In the genomic region with DNA sequence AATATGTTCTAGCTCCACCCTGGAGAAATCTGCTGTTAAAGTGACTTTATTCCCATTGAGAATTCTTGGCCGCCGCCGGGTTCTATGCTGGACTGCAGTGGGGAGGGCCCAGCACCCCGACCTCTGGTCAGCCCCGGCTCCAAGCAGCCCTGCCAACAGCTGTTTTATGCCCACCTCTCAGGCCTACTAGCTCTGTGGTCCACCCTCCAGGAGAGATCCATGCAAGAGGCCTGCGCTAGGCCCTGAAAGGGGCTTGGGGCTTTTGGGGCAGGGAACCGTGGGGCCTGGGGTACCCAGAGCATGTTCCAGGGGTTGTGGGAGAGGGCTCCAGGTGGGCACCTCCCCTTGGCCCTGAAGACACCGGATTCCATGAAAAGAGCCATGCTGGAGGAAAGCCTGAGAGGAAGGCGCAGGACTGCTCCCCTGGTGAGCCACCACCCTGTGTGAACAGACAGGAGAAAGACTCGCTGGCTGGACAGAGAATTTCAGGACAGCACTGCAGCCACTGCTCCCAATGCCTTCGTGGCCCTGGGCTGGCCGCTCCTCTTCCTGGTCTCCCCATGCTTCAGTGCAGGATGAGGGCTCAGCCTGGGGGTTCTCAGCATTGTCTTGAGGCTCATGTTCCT, we compare ENCODE assay signal across 2 cellular contexts.
TF ChIP-seq lines count a peak whose summit lies in the region.

No MANE protein-coding gene starts in this region.

TF ChIP-seq in HepG2, 621 proteins besides CTCF, POLR2A, EP300 and RAD21:
- TF ChIP-seq, protein P1, sequence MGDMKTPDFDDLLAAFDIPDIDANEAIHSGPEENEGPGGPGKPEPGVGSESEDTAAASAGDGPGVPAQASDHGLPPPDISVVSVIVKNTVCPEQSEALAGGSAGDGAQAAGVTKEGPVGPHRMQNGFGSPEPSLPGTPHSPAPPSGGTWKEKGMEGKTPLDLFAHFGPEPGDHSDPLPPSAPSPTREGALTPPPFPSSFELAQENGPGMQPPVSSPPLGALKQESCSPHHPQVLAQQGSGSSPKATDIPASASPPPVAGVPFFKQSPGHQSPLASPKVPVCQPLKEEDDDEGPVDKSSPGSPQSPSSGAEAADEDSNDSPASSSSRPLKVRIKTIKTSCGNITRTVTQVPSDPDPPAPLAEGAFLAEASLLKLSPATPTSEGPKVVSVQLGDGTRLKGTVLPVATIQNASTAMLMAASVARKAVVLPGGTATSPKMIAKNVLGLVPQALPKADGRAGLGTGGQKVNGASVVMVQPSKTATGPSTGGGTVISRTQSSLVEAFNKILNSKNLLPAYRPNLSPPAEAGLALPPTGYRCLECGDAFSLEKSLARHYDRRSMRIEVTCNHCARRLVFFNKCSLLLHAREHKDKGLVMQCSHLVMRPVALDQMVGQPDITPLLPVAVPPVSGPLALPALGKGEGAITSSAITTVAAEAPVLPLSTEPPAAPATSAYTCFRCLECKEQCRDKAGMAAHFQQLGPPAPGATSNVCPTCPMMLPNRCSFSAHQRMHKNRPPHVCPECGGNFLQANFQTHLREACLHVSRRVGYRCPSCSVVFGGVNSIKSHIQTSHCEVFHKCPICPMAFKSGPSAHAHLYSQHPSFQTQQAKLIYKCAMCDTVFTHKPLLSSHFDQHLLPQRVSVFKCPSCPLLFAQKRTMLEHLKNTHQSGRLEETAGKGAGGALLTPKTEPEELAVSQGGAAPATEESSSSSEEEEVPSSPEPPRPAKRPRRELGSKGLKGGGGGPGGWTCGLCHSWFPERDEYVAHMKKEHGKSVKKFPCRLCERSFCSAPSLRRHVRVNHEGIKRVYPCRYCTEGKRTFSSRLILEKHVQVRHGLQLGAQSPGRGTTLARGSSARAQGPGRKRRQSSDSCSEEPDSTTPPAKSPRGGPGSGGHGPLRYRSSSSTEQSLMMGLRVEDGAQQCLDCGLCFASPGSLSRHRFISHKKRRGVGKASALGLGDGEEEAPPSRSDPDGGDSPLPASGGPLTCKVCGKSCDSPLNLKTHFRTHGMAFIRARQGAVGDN (CRISPR knock-in tag; IDR thresholded peaks at IDR 0.05), result peak; percentile 58
- no peak for TF ChIP-seq ZNF674 (CRISPR knock-in tag; IDR thresholded peaks at IDR 0.05; ENCODE audit: low read depth)
- peak; percentile 54; the same call in 1 of the 2 replicates for TF ChIP-seq ZBTB38 (CRISPR knock-in tag; IDR thresholded peaks at IDR 0.05)
- 0 out of 2 replicates have a peak, but pooled peaks have one; percentile 18 for TF ChIP-seq ZNF768 (CRISPR knock-in tag; IDR thresholded peaks at IDR 0.05)
- peak; percentile 26; the same call in 1 of the 2 replicates for TF ChIP-seq MTA1 (CRISPR knock-in tag; IDR thresholded peaks at IDR 0.05; ENCODE audit: borderline replicate concordance)
- TF ChIP-seq KDM1A (CRISPR knock-in tag; IDR thresholded peaks at IDR 0.05), result no peak
- TF ChIP-seq ZFAT (CRISPR knock-in tag; conservative IDR thresholded peaks at IDR 0.05), result no peak
- TF ChIP-seq, protein P2, sequence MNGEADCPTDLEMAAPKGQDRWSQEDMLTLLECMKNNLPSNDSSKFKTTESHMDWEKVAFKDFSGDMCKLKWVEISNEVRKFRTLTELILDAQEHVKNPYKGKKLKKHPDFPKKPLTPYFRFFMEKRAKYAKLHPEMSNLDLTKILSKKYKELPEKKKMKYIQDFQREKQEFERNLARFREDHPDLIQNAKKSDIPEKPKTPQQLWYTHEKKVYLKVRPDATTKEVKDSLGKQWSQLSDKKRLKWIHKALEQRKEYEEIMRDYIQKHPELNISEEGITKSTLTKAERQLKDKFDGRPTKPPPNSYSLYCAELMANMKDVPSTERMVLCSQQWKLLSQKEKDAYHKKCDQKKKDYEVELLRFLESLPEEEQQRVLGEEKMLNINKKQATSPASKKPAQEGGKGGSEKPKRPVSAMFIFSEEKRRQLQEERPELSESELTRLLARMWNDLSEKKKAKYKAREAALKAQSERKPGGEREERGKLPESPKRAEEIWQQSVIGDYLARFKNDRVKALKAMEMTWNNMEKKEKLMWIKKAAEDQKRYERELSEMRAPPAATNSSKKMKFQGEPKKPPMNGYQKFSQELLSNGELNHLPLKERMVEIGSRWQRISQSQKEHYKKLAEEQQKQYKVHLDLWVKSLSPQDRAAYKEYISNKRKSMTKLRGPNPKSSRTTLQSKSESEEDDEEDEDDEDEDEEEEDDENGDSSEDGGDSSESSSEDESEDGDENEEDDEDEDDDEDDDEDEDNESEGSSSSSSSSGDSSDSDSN (CRISPR knock-in tag; IDR thresholded peaks at IDR 0.05), result no peak
- peak; percentile 35; the same call in 1 of the 2 replicates for TF ChIP-seq ZFY (CRISPR knock-in tag; IDR thresholded peaks at IDR 0.05)
- TF ChIP-seq, protein P3, sequence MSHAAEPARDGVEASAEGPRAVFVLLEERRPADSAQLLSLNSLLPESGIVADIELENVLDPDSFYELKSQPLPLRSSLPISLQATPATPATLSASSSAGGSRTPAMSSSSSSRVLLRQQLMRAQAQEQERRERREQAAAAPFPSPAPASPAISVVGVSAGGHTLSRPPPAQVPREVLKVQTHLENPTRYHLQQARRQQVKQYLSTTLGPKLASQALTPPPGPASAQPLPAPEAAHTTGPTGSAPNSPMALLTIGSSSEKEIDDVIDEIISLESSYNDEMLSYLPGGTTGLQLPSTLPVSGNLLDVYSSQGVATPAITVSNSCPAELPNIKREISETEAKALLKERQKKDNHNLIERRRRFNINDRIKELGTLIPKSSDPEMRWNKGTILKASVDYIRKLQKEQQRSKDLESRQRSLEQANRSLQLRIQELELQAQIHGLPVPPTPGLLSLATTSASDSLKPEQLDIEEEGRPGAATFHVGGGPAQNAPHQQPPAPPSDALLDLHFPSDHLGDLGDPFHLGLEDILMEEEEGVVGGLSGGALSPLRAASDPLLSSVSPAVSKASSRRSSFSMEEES (CRISPR knock-in tag; IDR thresholded peaks at IDR 0.05), result no peak
- TF ChIP-seq ZNF672 (CRISPR knock-in tag; IDR thresholded peaks at IDR 0.05), result no peak
- TF ChIP-seq HCFC1 (IDR thresholded peaks at IDR 0.05; ENCODE audit: low read depth, low read length), result no peak
- TF ChIP-seq, protein P4, sequence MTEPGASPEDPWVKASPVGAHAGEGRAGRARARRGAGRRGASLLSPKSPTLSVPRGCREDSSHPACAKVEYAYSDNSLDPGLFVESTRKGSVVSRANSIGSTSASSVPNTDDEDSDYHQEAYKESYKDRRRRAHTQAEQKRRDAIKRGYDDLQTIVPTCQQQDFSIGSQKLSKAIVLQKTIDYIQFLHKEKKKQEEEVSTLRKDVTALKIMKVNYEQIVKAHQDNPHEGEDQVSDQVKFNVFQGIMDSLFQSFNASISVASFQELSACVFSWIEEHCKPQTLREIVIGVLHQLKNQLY (CRISPR knock-in tag; IDR thresholded peaks at IDR 0.05), result no peak
- no peak for TF ChIP-seq CCAR2 (optimal IDR thresholded peaks at IDR 0.05; ENCODE audit: low read depth, low read length)
- TF ChIP-seq ZMAT3 (CRISPR knock-in tag; conservative IDR thresholded peaks at IDR 0.05), result no peak
- TF ChIP-seq ZNF350 (CRISPR knock-in tag; IDR thresholded peaks at IDR 0.05; ENCODE audit: borderline replicate concordance, low read depth), result 0 out of 2 replicates have a peak, but pooled peaks have one; percentile 21
- no peak for TF ChIP-seq MAFK (conservative IDR thresholded peaks at IDR 0.05 in 1 of 2, IDR thresholded peaks at IDR 0.05 in 1 of 2; ENCODE audit: low read length in 2 of 2)
- TF ChIP-seq ZNF230 (CRISPR knock-in tag; IDR thresholded peaks at IDR 0.05), result 0 out of 2 replicates have a peak, but pooled peaks have one; percentile 21
- no peak for TF ChIP-seq PRPF4 (IDR thresholded peaks at IDR 0.05; ENCODE audit: low read depth, low read length, poor library complexity, severe bottlenecking)
- peak; percentile 43; the same call in 1 of the 2 replicates for TF ChIP-seq ZFX (CRISPR knock-in tag; IDR thresholded peaks at IDR 0.05; ENCODE audit: low read depth)

TF ChIP-seq in K562, 482 proteins besides CTCF, POLR2A, EP300 and RAD21:
- TF ChIP-seq HIVEP1 (CRISPR knock-in tag; IDR thresholded peaks at IDR 0.05), result no peak
